In genomic region chr3:173894-174293, GRCh38 we compare ENCODE assay signal across 15 cellular contexts. TPM values are rescaled to one million over a fixed set of nuclear protein-coding genes. Genes with fewer than 3 reads are reported as not detected.
DNase-seq lines count a peak whose midpoint lies in the region; ATAC-seq and TF ChIP-seq lines count a peak whose summit lies in the region.
"Had no signal": no experiment of that assay in that cellular context is flagged by ENCODE, and none has a peak within 500 bp of the region (broad histone marks: within the 10 kb centered on the region; RNA-seq: fewer than 3 reads in every experiment).

No MANE protein-coding gene starts in this region.

- H3K4me3 ChIP-seq in mesenchymal stem cell (ENCODE audit: insufficient read depth in 1 of 2, low read depth in 1 of 2, low read length in 2 of 2), result peak overlapping the region in 1 of 2 experiments; percentile 52
- H3K4me3 ChIP-seq: left ventricle myocardium inferior, pancreas, transverse colon had no signal

- no peaks in the 10 kb centered on the region for H3K4me1 ChIP-seq in mesenchymal stem cell (ENCODE audit: control insufficient read depth, insufficient read depth, low read depth, low read length)
- H3K4me1 ChIP-seq: foreskin keratinocyte, left ventricle myocardium inferior, pancreas, transverse colon had no signal

- H2BK5ac ChIP-seq in mesenchymal stem cell (ENCODE audit: low read depth, low read length, poor library complexity, severe bottlenecking), result no peak overlapping the region

- no peak overlapping the region for H3K4me2 ChIP-seq in mesenchymal stem cell (ENCODE audit: low read length, poor library complexity, severe bottlenecking)

- peaks cover 4% of the 10 kb centered on the region for H3K9me3 Mint-ChIP-seq in activated T-helper 17 cell treated with anti-CD3 and anti-CD28 coated beads, Interleukin-2, amount 50 U/mL, for 72 hours
- H3K9me3 Mint-ChIP-seq in naive thymus-derived CD8-positive, alpha-beta T cell, result no peaks in the 10 kb centered on the region
- H3K9me3 Mint-ChIP-seq: activated T-helper 2 cell treated with anti-CD3 and anti-CD28 coated beads, Interferon-gamma antibody, Interleukin-2, Interleukin-4, amounts not matched to agents 10 μg/mL and 5 μg/mL and 100 μg/mL, durations not matched to agents 14 hours and 24 hours and 36 hours had no signal

- H3K27ac ChIP-seq in mesenchymal stem cell (ENCODE audit: low read length, poor library complexity, severe bottlenecking), result no peak overlapping the region
- H3K27ac ChIP-seq: foreskin keratinocyte, left ventricle myocardium inferior, pancreas, transverse colon had no signal

- H4K91ac ChIP-seq in mesenchymal stem cell (ENCODE audit: low read length), result no peak overlapping the region

- H3K9me3 ChIP-seq in mesenchymal stem cell (ENCODE audit: control insufficient read depth, low read length), result no peaks in the 10 kb centered on the region
- H3K9me3 ChIP-seq: left ventricle myocardium inferior, pancreas, transverse colon had no signal

- H4K8ac ChIP-seq in mesenchymal stem cell (ENCODE audit: low read length), result no peak overlapping the region

- no peaks in the 10 kb centered on the region for H3K27me3 Mint-ChIP-seq in activated T-helper 17 cell treated with anti-CD3 and anti-CD28 coated beads, Interleukin-2, amount 50 U/mL, for 72 hours
- H3K27me3 Mint-ChIP-seq in naive thymus-derived CD8-positive, alpha-beta T cell, result peaks cover 0 to 4% (median 0%) of the 10 kb centered on the region in 5 donors
- H3K27me3 Mint-ChIP-seq: central memory CD8-positive, alpha-beta T cell had no signal

- H2BK120ac ChIP-seq in mesenchymal stem cell (ENCODE audit: low read depth, low read length), result no peak overlapping the region

- H3K36me3 ChIP-seq in mesenchymal stem cell (ENCODE audit: control insufficient read depth in 1 of 2, insufficient read depth in 2 of 2, low read depth in 1 of 2, low read length in 2 of 2), result no peaks in the 10 kb centered on the region
- H3K36me3 ChIP-seq: left ventricle myocardium inferior, pancreas, transverse colon had no signal

- no peaks in the 10 kb centered on the region for H3K27me3 ChIP-seq in mesenchymal stem cell (ENCODE audit: control insufficient read depth in 1 of 2, insufficient read depth in 1 of 2, low read length in 2 of 2)
- H3K27me3 ChIP-seq: foreskin keratinocyte, transverse colon had no signal

- H3K18ac ChIP-seq in mesenchymal stem cell (ENCODE audit: low read depth in 1 of 2, low read length in 2 of 2), result no peak overlapping the region

- H3K36me3 Mint-ChIP-seq in activated T-helper 17 cell treated with anti-CD3 and anti-CD28 coated beads, Interleukin-2, amount 50 U/mL, for 72 hours (ENCODE audit: low read depth), result no peaks in the 10 kb centered on the region
- no peaks in the 10 kb centered on the region for H3K36me3 Mint-ChIP-seq in naive thymus-derived CD8-positive, alpha-beta T cell

- peaks cover 5% of the 10 kb centered on the region for H3K4me1 Mint-ChIP-seq in activated T-helper 17 cell treated with anti-CD3 and anti-CD28 coated beads, Interleukin-2, amount 50 U/mL, for 72 hours
- H3K4me1 Mint-ChIP-seq in naive thymus-derived CD8-positive, alpha-beta T cell, result no peaks in the 10 kb centered on the region
- H3K4me1 Mint-ChIP-seq: central memory CD8-positive, alpha-beta T cell had no signal

- H3K9ac ChIP-seq in mesenchymal stem cell (ENCODE audit: low read length), result peak overlapping the region; percentile 54

- ATAC-seq in GM19023 (IDR thresholded peaks at IDR 0.05; ENCODE audit: unreplicated experiment) (peak; percentile 70), HG03558 (IDR thresholded peaks at IDR 0.05; ENCODE audit: extremely low read depth, unreplicated experiment) (peak; percentile 92), SK-N-SH treated with all-trans-retinoic acid at 6 μM for 48 hours (no peak), HG03025 (IDR thresholded peaks at IDR 0.05; ENCODE audit: low FRiP score, unreplicated experiment) (no peak)
- no peak for ATAC-seq in activated T-helper 17 cell treated with anti-CD3 and anti-CD28 coated beads, Interleukin-2, amount 50 U/mL, for 72 hours (replicated peaks)
- no peak for ATAC-seq in naive thymus-derived CD8-positive, alpha-beta T cell
- ATAC-seq: foreskin keratinocyte had no signal

- no peak overlapping the region for H2BK12ac ChIP-seq in mesenchymal stem cell (ENCODE audit: low read length in 2 of 2)

- H3K4ac ChIP-seq in mesenchymal stem cell (ENCODE audit: low read depth in 1 of 2, low read length in 2 of 2), result no peak overlapping the region

- DNase-seq in H4 (ENCODE audit: low spot score) (peak; percentile 44), mesenchymal stem cell (no peak)
- no peak for DNase-seq in naive thymus-derived CD8-positive, alpha-beta T cell
- DNase-seq: left ventricle myocardium inferior, NCI-H1694, pancreas, transverse colon had no signal

- no peak overlapping the region for H2AFZ ChIP-seq in mesenchymal stem cell (ENCODE audit: low read depth, low read length)

- H3K14ac ChIP-seq in mesenchymal stem cell (ENCODE audit: low read length in 2 of 2), result no peak overlapping the region

- H3K23ac ChIP-seq in mesenchymal stem cell (ENCODE audit: low read length in 2 of 2), result no peak overlapping the region

- WGBS in mesenchymal stem cell, result no CpG with 5 or more reads among the region's 1 CpG

- POLR2A ChIA-PET in naive thymus-derived CD8-positive, alpha-beta T cell (lab: Charles Lee), result no interaction called here

- no peak overlapping the region for H2AK5ac ChIP-seq in mesenchymal stem cell (ENCODE audit: low read length, severe bottlenecking)

- H3K79me1 ChIP-seq in mesenchymal stem cell (replicated peaks; ENCODE audit: low read length, poor library complexity, severe bottlenecking), result no peaks in the 10 kb centered on the region

- H2BK15ac ChIP-seq in mesenchymal stem cell (ENCODE audit: low read depth, poor library complexity, severe bottlenecking), result no peak overlapping the region

- no peak overlapping the region for H3K27ac Mint-ChIP-seq in activated T-helper 17 cell treated with anti-CD3 and anti-CD28 coated beads, Interleukin-2, amount 50 U/mL, for 72 hours
- peak overlapping the region in 1 of 10 donors; percentile 37 for H3K27ac Mint-ChIP-seq in naive thymus-derived CD8-positive, alpha-beta T cell
- H3K27ac Mint-ChIP-seq: activated T-helper 2 cell treated with anti-CD3 and anti-CD28 coated beads, Interferon-gamma antibody, Interleukin-2, Interleukin-4, amounts not matched to agents 10 μg/mL and 5 μg/mL and 100 μg/mL, durations not matched to agents 14 hours and 24 hours and 36 hours had no signal

- no peak overlapping the region for H3K4me3 Mint-ChIP-seq in activated T-helper 17 cell treated with anti-CD3 and anti-CD28 coated beads, Interleukin-2, amount 50 U/mL, for 72 hours
- no peak overlapping the region for H3K4me3 Mint-ChIP-seq in naive thymus-derived CD8-positive, alpha-beta T cell
- H3K4me3 Mint-ChIP-seq: central memory CD8-positive, alpha-beta T cell had no signal

TF ChIP-seq in SK-N-SH treated with all-trans-retinoic acid at 6 μM for 48 hours, 23 proteins besides CTCF, POLR2A, EP300 and RAD21 (continues in another document):
- TF ChIP-seq CSDC2 (CRISPR knock-in tag; IDR thresholded peaks at IDR 0.05) (no peak), GLIS3 (CRISPR knock-in tag; IDR thresholded peaks at IDR 0.05) (no peak), ZNF8 (CRISPR knock-in tag; IDR thresholded peaks at IDR 0.05) (no peak), TCF4 (CRISPR knock-in tag; IDR thresholded peaks at IDR 0.05; ENCODE audit: borderline replicate concordance) (no peak), POU6F1 (CRISPR knock-in tag; IDR thresholded peaks at IDR 0.05; ENCODE audit: borderline replicate concordance, low read depth) (no peak), CSRNP3 (CRISPR knock-in tag; IDR thresholded peaks at IDR 0.05) (no peak), ZNF565 (CRISPR knock-in tag; conservative IDR thresholded peaks at IDR 0.05; ENCODE audit: low read depth) (no peak)

RNA-seq across cellular contexts. Expression of gene CHL1, which starts 22.7 kb away (rescaled TPM):
- total RNA-seq in H4 (2014; rRNA removed; shearing (Covaris generic)), result 9.6 and 14.3 TPM in 2 replicates
- polyA plus RNA-seq in mesenchymal stem cell (2013, experiment 1 of 2), result 0.08 TPM
- polyA plus RNA-seq in mesenchymal stem cell (2013, experiment 2 of 2), result 0.03 TPM
- not detected for total RNA-seq in activated T-helper 17 cell treated with anti-CD3 and anti-CD28 coated beads, Interleukin-2, amount 50 U/mL, for 72 hours
- total RNA-seq in naive thymus-derived CD8-positive, alpha-beta T cell, result under 1 TPM; 0.33 to 0.60 TPM
- not detected for polyA plus RNA-seq in naive thymus-derived CD8-positive, alpha-beta T cell
- total RNA-seq: activated T-helper 2 cell treated with anti-CD3 and anti-CD28 coated beads, Interferon-gamma antibody, Interleukin-2, Interleukin-4, amounts not matched to agents 10 μg/mL and 5 μg/mL and 100 μg/mL, durations not matched to agents 14 hours and 24 hours and 36 hours; foreskin keratinocyte had no signal
- polyA plus RNA-seq: foreskin keratinocyte had no signal

Comparison
In these comparisons a context has a peak if more than half of its experiments do, and no peak if none do; other contexts are left out.
1. ATAC-seq: peak in GM19023 (single experiment) and HG03558 (single experiment); none in activated T-helper 17 cell treated with anti-CD3 and anti-CD28 coated beads, Interleukin-2, amount 50 U/mL, for 72 hours (single experiment), SK-N-SH treated with all-trans-retinoic acid at 6 μM for 48 hours (single experiment), HG03025 (single experiment) and naive thymus-derived CD8-positive, alpha-beta T cell (0 of 2).